Comparison of ENCODE assay signal across 1 cellular context in genomic region chr19:45815501-45816216, GRCh38.
TF ChIP-seq lines count a peak whose summit lies in the region.

No MANE protein-coding gene starts in this region.

TF ChIP-seq in endothelial cell of umbilical vein, 7 proteins besides CTCF, POLR2A, EP300 and RAD21:
- TF ChIP-seq POLR2AphosphoS5 (IDR thresholded peaks at IDR 0.05; ENCODE audit: insufficient read depth, low read depth, low read length) = peak; percentile 46
- TF ChIP-seq MYC (IDR thresholded peaks at IDR 0.05; ENCODE audit: low read depth, low read length) = no peak
